In the genomic region with DNA sequence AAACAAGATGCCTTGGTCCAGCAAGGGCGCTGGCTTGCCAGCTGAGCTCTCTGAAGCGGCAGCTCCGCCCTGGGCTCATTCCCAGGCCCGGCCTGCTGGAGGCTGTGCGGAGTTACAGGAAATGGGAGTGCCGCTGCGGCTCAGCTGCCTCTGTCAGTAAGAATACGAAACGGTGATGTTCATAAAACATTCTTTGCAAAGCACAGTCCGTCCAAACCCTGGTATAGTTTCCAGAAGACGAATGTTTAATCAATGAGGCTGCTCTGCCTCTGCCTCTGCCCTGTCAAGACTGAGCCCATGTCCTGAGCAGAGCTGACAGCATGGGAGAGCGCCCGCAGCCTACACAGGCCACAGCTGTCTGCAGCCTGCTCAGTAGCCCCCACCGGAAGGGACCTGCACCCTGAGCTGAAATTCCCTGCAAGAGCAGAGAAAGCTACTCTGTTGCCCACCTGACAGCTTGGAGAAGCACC, we compare ENCODE assay signal across 8 cellular contexts.
DNase-seq lines count a peak whose midpoint lies in the region; ATAC-seq and TF ChIP-seq lines count a peak whose summit lies in the region.

No MANE protein-coding gene starts in this region.

- intact Hi-C loops in CD4-positive, alpha-beta T cell (cut with DNase I, micrococcal nuclease), result loop anchor here (5.0 to 10.0 kb wide), 3 partner anchors 85 to 332 kb away; no protein-coding TSS in a partner anchor
- intact Hi-C loops in lower leg skin (cut with DNase I; ENCODE audit: low total_unique reads), result loop anchor here (5.0 kb wide), 1 partner anchor 352 kb away; no protein-coding TSS in a partner anchor

- peak in 1 of 10 experiments; percentile 2 for DNase-seq in CD4-positive, alpha-beta T cell
- DNase-seq in NCI-H526 (lab: John Stamatoyannopoulos, UW), result peak; percentile 41 to 80
- DNase-seq in dedifferentiated amniotic fluid mesenchymal stem cell (ENCODE audit: extremely low spot score), result peak; percentile 69
- DNase-seq in lower leg skin (ENCODE audit: low spot score in 2 of 2), result peak; percentile 78 to 97

- ATAC-seq in CD4-positive, alpha-beta T cell (ENCODE audit: poor library complexity), result peak; percentile 57
- ATAC-seq in GM18861 (IDR thresholded peaks at IDR 0.05; ENCODE audit: unreplicated experiment) (no peak), HG03159 (IDR thresholded peaks at IDR 0.05; ENCODE audit: unreplicated experiment) (no peak), GM21737 (IDR thresholded peaks at IDR 0.05; ENCODE audit: unreplicated experiment) (no peak)

- TF ChIP-seq POLR2A in lower leg skin (IDR thresholded peaks at IDR 0.05), result no peak

- H3K4me3 ChIP-seq in lower leg skin (ENCODE audit: low read depth, poor library complexity, severe bottlenecking), result no peak overlapping the region
- peak overlapping the region in 4 of 5 donors; percentile 26 to 52 (median 42) for H3K4me3 ChIP-seq in subcutaneous abdominal adipose tissue (ENCODE audit: low read depth in 1 of 5, low read length in 5 of 5)

- H3K9me3 Mint-ChIP-seq in CD4-positive, alpha-beta T cell, result no peaks in the 10 kb centered on the region

- peaks cover 0 to 8% (median 0%) of the 10 kb centered on the region in 5 donors for H3K36me3 ChIP-seq in subcutaneous abdominal adipose tissue (ENCODE audit: control insufficient read depth in 5 of 5, insufficient read depth in 5 of 5, low read length in 5 of 5)

- CTCF ChIA-PET in CD4-positive, alpha-beta T cell (lab: Charles Lee), result interaction anchor here (0.8 to 1.2 kb wide), 2 partner anchors 160 to 355 kb away, joined by 3 read pairs; no protein-coding TSS in a partner anchor

- no peaks in the 10 kb centered on the region for H3K27me3 ChIP-seq in CD4-positive, alpha-beta T cell (ENCODE audit: control insufficient read depth, insufficient read depth, low read length)
- no peaks in the 10 kb centered on the region for H3K27me3 ChIP-seq in subcutaneous abdominal adipose tissue (ENCODE audit: control insufficient read depth in 5 of 5, insufficient read depth in 4 of 5, low read length in 5 of 5)

- no peaks in the 10 kb centered on the region for H3K27me3 Mint-ChIP-seq in CD4-positive, alpha-beta T cell

- POLR2A ChIA-PET in CD4-positive, alpha-beta T cell (lab: Charles Lee), result interaction anchor here (1.0 to 1.4 kb wide), 2 partner anchors 224 to 295 kb away, joined by 3 read pairs; no protein-coding TSS in a partner anchor

- H3K4me3 Mint-ChIP-seq in CD4-positive, alpha-beta T cell, result peak overlapping the region; percentile 46

- peaks cover 28% of the 10 kb centered on the region for H3K4me1 Mint-ChIP-seq in CD4-positive, alpha-beta T cell (ENCODE audit: low read depth)

- H3K36me3 Mint-ChIP-seq in CD4-positive, alpha-beta T cell (ENCODE audit: low read depth), result no peaks in the 10 kb centered on the region

- H3K27ac ChIP-seq in CD4-positive, alpha-beta T cell (ENCODE audit: low read depth, low read length), result no peak overlapping the region
- peak overlapping the region; percentile 55 for H3K27ac ChIP-seq in subcutaneous abdominal adipose tissue (ENCODE audit: low read depth, low read length)

- TF ChIP-seq CTCF in CD4-positive, alpha-beta T cell (IDR thresholded peaks at IDR 0.05), result no peak
- no peak for TF ChIP-seq CTCF in lower leg skin (IDR thresholded peaks at IDR 0.05)

- no peaks in the 10 kb centered on the region for H3K9me3 ChIP-seq in CD4-positive, alpha-beta T cell (ENCODE audit: control insufficient read depth, low read length)
- no peaks in the 10 kb centered on the region for H3K9me3 ChIP-seq in subcutaneous abdominal adipose tissue (ENCODE audit: control insufficient read depth in 5 of 5, low read length in 5 of 5)

- no peak overlapping the region for H3K27ac Mint-ChIP-seq in CD4-positive, alpha-beta T cell

- 10 to 11% methylated on average over 14 of the region's 14 CpGs for WGBS in lower leg skin, 2 donors

- H3K9ac ChIP-seq in subcutaneous abdominal adipose tissue (ENCODE audit: low read length in 5 of 5), result peak overlapping the region in 4 of 5 donors; percentile 16 to 72 (median 38)

- H3K4me1 ChIP-seq in subcutaneous abdominal adipose tissue (ENCODE audit: control insufficient read depth in 5 of 5, insufficient read depth in 5 of 5, low read length in 5 of 5), result peaks cover 16 to 31% (median 26%) of the 10 kb centered on the region in 5 donors
